Comparison of ENCODE assay signal across 9 cellular contexts in genomic region chr19:43439183-43440063, GRCh38. TPM values are rescaled to one million over a fixed set of nuclear protein-coding genes. Genes with fewer than 3 reads are reported as not detected.
DNase-seq lines count a peak whose midpoint lies in the region; ATAC-seq and TF ChIP-seq lines count a peak whose summit lies in the region.
"Had no signal": no experiment of that assay in that cellular context is flagged by ENCODE, and none has a peak within 500 bp of the region (broad histone marks: within the 10 kb centered on the region; RNA-seq: fewer than 3 reads in every experiment).

No MANE protein-coding gene starts in this region.

- TF ChIP-seq POLR2A in NB4 (IDR thresholded peaks at IDR 0.05; ENCODE audit: extremely low read depth, insufficient read length): no peak

- H3K36me3 Mint-ChIP-seq in activated T-cell treated with anti-CD3 and anti-CD28 coated beads, Interleukin-2, amount 50 U/mL, for 4 hours (ENCODE audit: insufficient read depth): no peaks in the 10 kb centered on the region

- peak; percentile 53 to 83 for ATAC-seq in activated T-cell treated with anti-CD3 and anti-CD28 coated beads, Interleukin-2, amount 50 U/mL, for 4 hours
- ATAC-seq in HG03378 (IDR thresholded peaks at IDR 0.05; ENCODE audit: unreplicated experiment): no peak

- no peaks in the 10 kb centered on the region for H3K9me3 Mint-ChIP-seq in activated T-cell treated with anti-CD3 and anti-CD28 coated beads, Interleukin-2, amount 50 U/mL, for 4 hours
- H3K9me3 Mint-ChIP-seq: neural crest cell had no signal

- no peak for TF ChIP-seq CTCF in NB4 (IDR thresholded peaks at IDR 0.05; ENCODE audit: low read depth, low read length)

- DNase-seq in DMS53 treated with DMSO at 0.1 percent for 48 hours (lab: John Stamatoyannopoulos, UW; ENCODE audit: unreplicated experiment): peak; percentile 16
- peak; percentile 29 for DNase-seq in NB4 (ENCODE audit: low read depth)
- peak; percentile 27 for DNase-seq in activated T-cell treated with anti-CD3 and anti-CD28 coated beads, Interleukin-2, amount 50 U/mL, for 4 hours
- peak; percentile 57 for DNase-seq in kidney tubule cell (ENCODE audit: low spot score)
- DNase-seq in NCI-H2107 treated with DMSO at 0.1 percent for 48 hours (lab: John Stamatoyannopoulos, UW; ENCODE audit: unreplicated experiment): no peak
- no peak for DNase-seq in OCI-M1 (lab: John Stamatoyannopoulos, UW)
- no peak for DNase-seq in HPDE6-E6E7 (ENCODE audit: extremely low spot score)

- no peak overlapping the region for H3K4me3 Mint-ChIP-seq in activated T-cell treated with anti-CD3 and anti-CD28 coated beads, Interleukin-2, amount 50 U/mL, for 4 hours
- H3K4me3 Mint-ChIP-seq: neural crest cell had no signal

- H3K27me3 Mint-ChIP-seq in activated T-cell treated with anti-CD3 and anti-CD28 coated beads, Interleukin-2, amount 50 U/mL, for 4 hours (ENCODE audit: low read depth): no peaks in the 10 kb centered on the region

- no peak overlapping the region for H3K4me3 ChIP-seq in NB4 (ENCODE audit: low read depth, low read length)

- peaks cover 46% of the 10 kb centered on the region for H3K4me1 Mint-ChIP-seq in activated T-cell treated with anti-CD3 and anti-CD28 coated beads, Interleukin-2, amount 50 U/mL, for 4 hours (ENCODE audit: low read depth)
- H3K4me1 Mint-ChIP-seq: neural crest cell had no signal

RNA-seq across cellular contexts. Expression of gene TEX101, which starts 24.7 kb away (rescaled TPM):
- total RNA-seq in activated T-cell treated with anti-CD3 and anti-CD28 coated beads, Interleukin-2, amount 50 U/mL, for 4 hours: not detected
- total RNA-seq: neural crest cell had no signal

RNA-seq across cellular contexts. Expression of gene LYPD3, which starts 26.0 kb away (rescaled TPM):
- 1 to 10 TPM; 1.5 to 3.1 (median 2.2) TPM for total RNA-seq in activated T-cell treated with anti-CD3 and anti-CD28 coated beads, Interleukin-2, amount 50 U/mL, for 4 hours

Comparison
In these comparisons a context has a peak if more than half of its experiments do, and no peak if none do; other contexts are left out.
1. DNase-seq: peak in DMS53 treated with DMSO at 0.1 percent for 48 hours (single experiment), NB4 (single experiment), activated T-cell treated with anti-CD3 and anti-CD28 coated beads, Interleukin-2, amount 50 U/mL, for 4 hours (single experiment) and kidney tubule cell (single experiment); none in NCI-H2107 treated with DMSO at 0.1 percent for 48 hours (single experiment), OCI-M1 (single experiment) and HPDE6-E6E7 (single experiment).